In the genomic region with DNA sequence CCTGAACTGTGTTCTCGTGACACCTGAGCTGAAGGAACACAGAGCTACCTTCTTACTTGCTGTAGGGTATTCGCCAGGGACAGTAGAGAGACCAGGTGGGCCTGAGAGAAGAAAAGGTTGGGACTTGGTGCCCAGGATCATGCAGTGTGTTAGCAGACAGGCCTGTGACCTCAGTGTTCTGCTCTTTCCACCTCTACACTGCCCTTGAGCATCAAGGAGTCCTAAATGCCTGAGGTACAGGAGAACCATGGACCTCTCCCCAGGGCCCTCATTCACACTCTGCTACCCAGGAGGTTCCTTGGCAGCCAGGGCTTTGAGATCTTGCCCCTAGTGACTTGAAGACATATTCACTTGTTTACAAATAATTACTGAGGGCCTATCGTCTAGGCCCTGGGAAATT, we compare ENCODE assay signal across 23 cellular contexts. TPM values are rescaled to one million over a fixed set of nuclear protein-coding genes. Genes with fewer than 3 reads are reported as not detected.
DNase-seq lines count a peak whose midpoint lies in the region; ATAC-seq and TF ChIP-seq lines count a peak whose summit lies in the region.
"Had no signal": no experiment of that assay in that cellular context is flagged by ENCODE, and none has a peak within 500 bp of the region (broad histone marks: within the 10 kb centered on the region; RNA-seq: fewer than 3 reads in every experiment).

No MANE protein-coding gene starts in this region.

- POLR2A ChIA-PET in CD8-positive, alpha-beta T cell (lab: Charles Lee): interaction anchor here (1.1 kb wide), 1 partner anchor 22 kb away, joined by 3 read pairs; no protein-coding TSS in a partner anchor
- POLR2A ChIA-PET in activated CD8-positive, alpha-beta T cell treated with anti-CD3 and anti-CD28 coated beads for 36 hours (lab: Charles Lee): no interaction called here

- peak overlapping the region; percentile 45 for H3K27ac Mint-ChIP-seq in CD8-positive, alpha-beta T cell
- H3K27ac Mint-ChIP-seq in activated CD8-positive, alpha-beta T cell treated with anti-CD3 and anti-CD28 coated beads for 36 hours: peak overlapping the region; percentile 15
- H3K27ac Mint-ChIP-seq: activated CD4-positive, alpha-beta T cell treated with anti-CD3 and anti-CD28 coated beads, Interleukin-2, amount 10 ng/mL, durations not matched to agents 7 days and 5 days; memory B cell; nephron had no signal

- H3K4me3 Mint-ChIP-seq in CD8-positive, alpha-beta T cell: no peak overlapping the region
- no peak overlapping the region for H3K4me3 Mint-ChIP-seq in activated CD8-positive, alpha-beta T cell treated with anti-CD3 and anti-CD28 coated beads for 36 hours
- H3K4me3 Mint-ChIP-seq: activated CD4-positive, alpha-beta T cell treated with anti-CD3 and anti-CD28 coated beads, Interleukin-2, amount 10 ng/mL, durations not matched to agents 7 days and 5 days; CD4-positive, alpha-beta T cell; memory B cell; nephron had no signal

- ATAC-seq in CD8-positive, alpha-beta T cell: no peak
- ATAC-seq in activated CD8-positive, alpha-beta T cell treated with anti-CD3 and anti-CD28 coated beads for 36 hours: no peak
- no peak for ATAC-seq in HG03378 (IDR thresholded peaks at IDR 0.05; ENCODE audit: unreplicated experiment)
- ATAC-seq in GM18511 (IDR thresholded peaks at IDR 0.05; ENCODE audit: unreplicated experiment): no peak

- DNase-seq in CD8-positive, alpha-beta T cell: no peak
- no peak for DNase-seq in activated CD8-positive, alpha-beta T cell treated with anti-CD3 and anti-CD28 coated beads for 36 hours
- DNase-seq in esophagus squamous epithelium (lab: John Stamatoyannopoulos, UW): no peak
- DNase-seq in caudate nucleus (lab: John Stamatoyannopoulos, UW): no peak
- DNase-seq in NAMALWA (ENCODE audit: low spot score): no peak
- DNase-seq: activated CD4-positive, alpha-beta T cell treated with anti-CD3 and anti-CD28 coated beads, Interleukin-2, amount 10 ng/mL, durations not matched to agents 7 days and 5 days; activated CD8-positive, alpha-beta memory T cell treated with anti-CD3 and anti-CD28 coated beads, Interleukin-2, amount 50 U/mL, for 48 hours; anterior cingulate cortex; CD4-positive, alpha-beta T cell; DMS53; hypothalamus; KBM-7; NCI-H2029; NCI-H446 treated with DMSO at 0.1 percent for 48 hours; NK-92 treated with Interleukin-12 subunit alpha and Interleukin-12 subunit beta, amount 100 ng/mL, for 24 hours; stimulated activated CD4-positive, alpha-beta T cell treated with anti-CD3 and anti-CD28 coated beads, Interleukin-4, amount 100 ng/mL, for 24 hours; SW 1271 had no signal

- H3K9ac ChIP-seq in rectal smooth muscle tissue (ENCODE audit: low read length): no peak overlapping the region

- TF ChIP-seq POLR2A in esophagus squamous epithelium (IDR thresholded peaks at IDR 0.05): no peak

- H3K27me3 Mint-ChIP-seq in CD8-positive, alpha-beta T cell (ENCODE audit: low read depth): no peaks in the 10 kb centered on the region
- no peaks in the 10 kb centered on the region for H3K27me3 Mint-ChIP-seq in activated CD8-positive, alpha-beta T cell treated with anti-CD3 and anti-CD28 coated beads for 36 hours
- H3K27me3 Mint-ChIP-seq: activated CD4-positive, alpha-beta T cell treated with anti-CD3 and anti-CD28 coated beads, Interleukin-2, amount 10 ng/mL, durations not matched to agents 7 days and 5 days; CD4-positive, alpha-beta T cell; memory B cell had no signal

- H3K9me3 Mint-ChIP-seq in CD8-positive, alpha-beta T cell: no peaks in the 10 kb centered on the region
- H3K9me3 Mint-ChIP-seq in activated CD8-positive, alpha-beta T cell treated with anti-CD3 and anti-CD28 coated beads for 36 hours: no peaks in the 10 kb centered on the region
- H3K9me3 Mint-ChIP-seq: activated CD4-positive, alpha-beta T cell treated with anti-CD3 and anti-CD28 coated beads, Interleukin-2, amount 10 ng/mL, durations not matched to agents 7 days and 5 days; CD4-positive, alpha-beta T cell; memory B cell; nephron had no signal

- no peaks in the 10 kb centered on the region for H3K27me3 ChIP-seq in CD8-positive, alpha-beta T cell (ENCODE audit: insufficient read depth, low read length)
- no peaks in the 10 kb centered on the region for H3K27me3 ChIP-seq in esophagus squamous epithelium
- no peaks in the 10 kb centered on the region for H3K27me3 ChIP-seq in rectal smooth muscle tissue (ENCODE audit: control insufficient read depth, insufficient read depth, low read length)

- intact Hi-C loops in CD8-positive, alpha-beta T cell (cut with DNase I, micrococcal nuclease): no loop called here
- intact Hi-C loops in activated CD8-positive, alpha-beta T cell treated with anti-CD3 and anti-CD28 coated beads for 36 hours (cut with micrococcal nuclease): no loop called here
- intact Hi-C loops in esophagus squamous epithelium (cut with DNase I): no loop called here

- H3K4me1 Mint-ChIP-seq in CD8-positive, alpha-beta T cell (ENCODE audit: low read depth): peaks cover 18% of the 10 kb centered on the region
- peaks cover 18% of the 10 kb centered on the region for H3K4me1 Mint-ChIP-seq in activated CD8-positive, alpha-beta T cell treated with anti-CD3 and anti-CD28 coated beads for 36 hours (ENCODE audit: low read depth)

- H3K9me3 ChIP-seq in CD8-positive, alpha-beta T cell (ENCODE audit: low read length): no peaks in the 10 kb centered on the region
- H3K9me3 ChIP-seq in esophagus squamous epithelium: no peaks in the 10 kb centered on the region
- H3K9me3 ChIP-seq: prostate gland had no signal

- TF ChIP-seq CTCF in CD8-positive, alpha-beta T cell (IDR thresholded peaks at IDR 0.05): no peak
- no peak for TF ChIP-seq CTCF in activated CD8-positive, alpha-beta T cell treated with anti-CD3 and anti-CD28 coated beads for 36 hours (IDR thresholded peaks at IDR 0.05)
- no peak for TF ChIP-seq CTCF in esophagus squamous epithelium (IDR thresholded peaks at IDR 0.05)

- no peak overlapping the region for H3K4me3 ChIP-seq in CD8-positive, alpha-beta T cell (ENCODE audit: low read depth, low read length)
- no peak overlapping the region for H3K4me3 ChIP-seq in esophagus squamous epithelium
- H3K4me3 ChIP-seq in rectal smooth muscle tissue (ENCODE audit: low read length): no peak overlapping the region
- H3K4me3 ChIP-seq: prostate gland had no signal

- CTCF ChIA-PET in CD8-positive, alpha-beta T cell (lab: Charles Lee): interaction anchor here (1.1 to 14.8 kb wide), 2 partner anchors 35 to 339 kb away, joined by 3 to 314 read pairs; a partner anchor contains a TSS
- CTCF ChIA-PET in activated CD8-positive, alpha-beta T cell treated with anti-CD3 and anti-CD28 coated beads for 36 hours (lab: Charles Lee): interaction anchor here (15.8 kb wide), 1 partner anchor 30 kb away, joined by 337 read pairs; a partner anchor contains a TSS

- peaks cover 22% of the 10 kb centered on the region for H3K4me1 ChIP-seq in CD8-positive, alpha-beta T cell (ENCODE audit: insufficient read depth, low read length)
- peaks cover 29 to 89% (median 57%) of the 10 kb centered on the region in 3 donors for H3K4me1 ChIP-seq in esophagus squamous epithelium
- H3K4me1 ChIP-seq in rectal smooth muscle tissue (ENCODE audit: control insufficient read depth, insufficient read depth, low read length): peaks cover 21% of the 10 kb centered on the region
- H3K4me1 ChIP-seq: prostate gland had no signal

- H3K27ac ChIP-seq in CD8-positive, alpha-beta T cell (ENCODE audit: low read depth, low read length): no peak overlapping the region
- H3K27ac ChIP-seq in esophagus squamous epithelium: peak overlapping the region; percentile 81 to 88 (median 87)
- peak overlapping the region; percentile 78 for H3K27ac ChIP-seq in rectal smooth muscle tissue (ENCODE audit: low read depth, low read length)
- H3K27ac ChIP-seq in caudate nucleus (ENCODE audit: low read depth, low read length): no peak overlapping the region

- H3K36me3 ChIP-seq in CD8-positive, alpha-beta T cell (ENCODE audit: insufficient read depth, low read length): no peaks in the 10 kb centered on the region
- H3K36me3 ChIP-seq in esophagus squamous epithelium: peaks cover 0 to 19% (median 2%) of the 10 kb centered on the region in 3 donors
- no peaks in the 10 kb centered on the region for H3K36me3 ChIP-seq in rectal smooth muscle tissue (ENCODE audit: control insufficient read depth, insufficient read depth, low read length)
- H3K36me3 ChIP-seq: prostate gland had no signal

- H3K36me3 Mint-ChIP-seq in CD8-positive, alpha-beta T cell: peaks cover 24% of the 10 kb centered on the region
- peaks cover 5% of the 10 kb centered on the region for H3K36me3 Mint-ChIP-seq in activated CD8-positive, alpha-beta T cell treated with anti-CD3 and anti-CD28 coated beads for 36 hours (ENCODE audit: low read depth)

- WGBS in esophagus squamous epithelium, 2 donors: 45 to 57% methylated on average over 2 to 3 of the region's 3 CpGs

RNA-seq across cellular contexts. Expression of a gene that starts 22.2 kb away (rescaled TPM):
- 10 to 100 TPM; 27.5 to 38.3 TPM for total RNA-seq in CD8-positive, alpha-beta T cell
- 10 to 100 TPM in 1 of 2 experiments, 1 to 10 TPM in 1; 8.2 to 13.2 TPM for total RNA-seq in activated CD8-positive, alpha-beta T cell treated with anti-CD3 and anti-CD28 coated beads for 36 hours
- total RNA-seq in esophagus squamous epithelium: 10 to 100 TPM; 20.4 to 36.9 (median 30.5) TPM

RNA-seq across cellular contexts. Expression of a gene that starts 31.4 kb away (rescaled TPM):
- total RNA-seq in CD8-positive, alpha-beta T cell: 10 to 100 TPM; 24.2 to 25.3 TPM
- total RNA-seq in activated CD8-positive, alpha-beta T cell treated with anti-CD3 and anti-CD28 coated beads for 36 hours: 10 to 100 TPM; 16.6 to 17.2 TPM
- total RNA-seq in esophagus squamous epithelium: 10 to 100 TPM; 18.4 to 37.6 (median 29.8) TPM

RNA-seq across cellular contexts. Expression of a gene that starts 32.9 kb away (rescaled TPM):
- total RNA-seq in CD8-positive, alpha-beta T cell: 10 to 100 TPM; 25.0 to 26.1 TPM
- 1 to 10 TPM; 4.2 to 4.8 TPM for total RNA-seq in activated CD8-positive, alpha-beta T cell treated with anti-CD3 and anti-CD28 coated beads for 36 hours
- 10 to 100 TPM; 26.5 to 58.9 (median 39.7) TPM for total RNA-seq in esophagus squamous epithelium

Comparison
In these comparisons a context has a peak if more than half of its experiments do, and no peak if none do; other contexts are left out.
1. H3K27ac ChIP-seq: peak in esophagus squamous epithelium (4 of 4) and rectal smooth muscle tissue (single experiment); none in CD8-positive, alpha-beta T cell (single experiment) and caudate nucleus (single experiment).
2. RNA of a gene that starts 32.9 kb away (total RNA-seq): 26.5 to 58.9 TPM in esophagus squamous epithelium and 25.0 to 26.1 TPM in CD8-positive, alpha-beta T cell; 4.2 to 4.8 TPM in activated CD8-positive, alpha-beta T cell treated with anti-CD3 and anti-CD28 coated beads for 36 hours; every median in the first group is over 4 times any median in the second.